In genomic region chr7:2518737-2519118, GRCh38 we compare ENCODE assay signal across 9 cellular contexts. TPM values are rescaled to one million over a fixed set of nuclear protein-coding genes. Genes with fewer than 3 reads are reported as not detected.
DNase-seq lines count a peak whose midpoint lies in the region; ATAC-seq and TF ChIP-seq lines count a peak whose summit lies in the region.
"Had no signal": no experiment of that assay in that cellular context is flagged by ENCODE, and none has a peak within 500 bp of the region (broad histone marks: within the 10 kb centered on the region; RNA-seq: fewer than 3 reads in every experiment).

No MANE protein-coding gene starts in this region.

- peak; percentile 30 for DNase-seq in GM23248
- peak; percentile 62 for DNase-seq in left ventricle myocardium superior
- no peak for DNase-seq in skeletal muscle cell (ENCODE audit: low read depth)
- no peak for DNase-seq in ureter (ENCODE audit: low spot score)
- DNase-seq in head of caudate nucleus: no peak

- ATAC-seq in left ventricle myocardium superior: peak; percentile 11
- ATAC-seq in HG02571 (IDR thresholded peaks at IDR 0.05; ENCODE audit: unreplicated experiment): no peak
- ATAC-seq in HG03460 (IDR thresholded peaks at IDR 0.05; ENCODE audit: unreplicated experiment): no peak

- H3K4me2 ChIP-seq in GM23248 (ENCODE audit: unreplicated experiment): peak overlapping the region; percentile 83

- in situ Hi-C loops in GM23248 (cut with MboI): no loop called here

- no peaks in the 10 kb centered on the region for H3K9me2 ChIP-seq in GM23248 (ENCODE audit: insufficient read depth)

- peak overlapping the region; percentile 52 for H3K9ac ChIP-seq in GM23248

- intact Hi-C loops in left ventricle myocardium superior (cut with micrococcal nuclease): no loop called here
- intact Hi-C loops in head of caudate nucleus (cut with DNase I): no loop called here

- no peaks in the 10 kb centered on the region for H3K36me3 ChIP-seq in GM23248 (ENCODE audit: low read depth)
- H3K36me3 ChIP-seq: adrenal gland had no signal

- no peak for TF ChIP-seq CTCF in VCaP (conservative IDR thresholded peaks at IDR 0.05)

- peak overlapping the region; percentile 66 for H2AFZ ChIP-seq in GM23248

- H4K20me1 ChIP-seq in GM23248 (ENCODE audit: insufficient read depth): no peaks in the 10 kb centered on the region

- H3K27ac ChIP-seq in GM23248 (no peak overlapping the region), VCaP (peak overlapping the region; percentile 67; the same call in 1 of the 2 replicates)

- no peaks in the 10 kb centered on the region for H3K9me3 ChIP-seq in GM23248 (ENCODE audit: low read depth)
- H3K9me3 ChIP-seq: adrenal gland had no signal

- H3K79me2 ChIP-seq in GM23248 (ENCODE audit: insufficient read depth): 0 out of 2 replicates have a peak, but pooled peaks cover 6% of the 10 kb centered on the region

- 14 to 36% methylated on average over 12 to 41 of the region's 41 CpGs for WGBS in GM23248 (ENCODE audit: low coverage in 1 of 2, low lambda C conversion rate in 2 of 2, missing lambda C conversion rate in 2 of 2), 2 experiments

- H3K4me3 ChIP-seq in GM23248: peak overlapping the region; percentile 68
- peak overlapping the region; percentile 44 for H3K4me3 ChIP-seq in skeletal muscle cell (ENCODE audit: low read depth, low read length)

- H3F3A ChIP-seq in GM23248 (ENCODE audit: insufficient read depth): no peaks in the 10 kb centered on the region

- H3K4me1 ChIP-seq in GM23248 (ENCODE audit: insufficient read depth): peaks cover 38% of the 10 kb centered on the region

- no peaks in the 10 kb centered on the region for H3K27me3 ChIP-seq in GM23248 (replicated peaks; ENCODE audit: insufficient read depth)
- H3K27me3 ChIP-seq: adrenal gland had no signal

RNA-seq across cellular contexts. Expression of gene LFNG, which starts 0.8 kb away (rescaled TPM):
- total RNA-seq in GM23248 (2014; rRNA removed; shearing (Covaris generic)): 2.0 and 3.6 TPM in 2 replicates
- polyA plus RNA-seq in GM23248 (2016; fragmentation: Nextera tagmentation; extraction: Ambion mirVana): 0.18 and 0.19 TPM in 2 replicates
- total RNA-seq in left ventricle myocardium superior (6.4 TPM), ureter (22.5 TPM)

RNA-seq across cellular contexts. Expression of gene BRAT1, which starts 36.6 kb away (rescaled TPM):
- 37.9 and 39.7 TPM in 2 replicates for total RNA-seq in GM23248 (2014; rRNA removed; shearing (Covaris generic))
- 28.6 and 32.4 TPM in 2 replicates for polyA plus RNA-seq in GM23248 (2016; fragmentation: Nextera tagmentation; extraction: Ambion mirVana)
- 16.5 TPM for total RNA-seq in left ventricle myocardium superior
- total RNA-seq in ureter: 24.0 TPM

RNA-seq across cellular contexts. Expression of gene IQCE, which starts 40.1 kb away (rescaled TPM):
- 14.9 and 24.4 TPM in 2 replicates for total RNA-seq in GM23248 (2014; rRNA removed; shearing (Covaris generic))
- 12.1 and 14.7 TPM in 2 replicates for polyA plus RNA-seq in GM23248 (2016; fragmentation: Nextera tagmentation; extraction: Ambion mirVana)
- 11.9 TPM for total RNA-seq in left ventricle myocardium superior
- total RNA-seq in ureter: 23.0 TPM

RNA-seq across cellular contexts. Expression of gene GRIFIN, which starts 42.5 kb away (rescaled TPM):
- total RNA-seq in GM23248 (2014; rRNA removed; shearing (Covaris generic)): not detected in 2 replicates
- polyA plus RNA-seq in GM23248 (2016; fragmentation: Nextera tagmentation; extraction: Ambion mirVana): not detected in 2 replicates
- not detected for total RNA-seq in left ventricle myocardium superior
- not detected for total RNA-seq in ureter
- total RNA-seq: adrenal gland had no signal
- polyA plus RNA-seq: adrenal gland had no signal

Comparison
In these comparisons a context has a peak if more than half of its experiments do, and no peak if none do; other contexts are left out.
1. DNase-seq: peak in GM23248 (single experiment) and left ventricle myocardium superior (single experiment); none in skeletal muscle cell (single experiment), ureter (single experiment) and head of caudate nucleus (0 of 42).